ENCODE assay signal across 25 cellular contexts in the genomic region with DNA sequence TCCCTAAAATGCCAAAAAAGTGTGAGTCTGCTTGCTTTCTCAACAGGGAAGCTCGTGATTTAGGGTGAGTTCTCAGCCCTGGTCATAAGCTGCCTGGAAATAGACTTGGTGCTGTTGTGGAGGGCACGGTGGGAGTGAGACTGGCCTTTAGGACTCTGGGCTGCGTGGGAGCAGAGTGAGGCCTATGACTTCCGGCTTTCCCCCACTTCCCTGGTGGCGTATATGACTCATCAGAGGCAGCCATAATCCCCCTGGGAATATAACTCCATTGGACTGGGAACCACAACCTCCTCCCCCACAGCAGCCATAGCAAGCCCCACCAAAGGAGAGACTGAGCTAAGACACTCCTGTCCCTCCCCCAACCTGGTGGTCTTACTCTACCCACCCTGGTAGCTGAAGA.
"Had no signal": no experiment of that assay in that cellular context is flagged by ENCODE, and none has a peak within 500 bp of the region (broad histone marks: within the 10 kb centered on the region; RNA-seq: fewer than 3 reads in every experiment).

No MANE protein-coding gene starts in this region.

- H3K27me3 Mint-ChIP-seq: dendritic cell treated with granulocyte-macrophage colony-stimulating factor and Interleukin-4, amounts not matched to agents 40 ng/mL and 50 ng/mL, for 4 days had no signal

- H3K4me1 ChIP-seq: pancreas, psoas muscle, right atrium auricular region had no signal

- H3K27ac Mint-ChIP-seq: activated CD4-positive, alpha-beta memory T cell treated with anti-CD3 and anti-CD28 coated beads for 36 hours; activated naive CD4-positive, alpha-beta T cell treated with anti-CD3 and anti-CD28 coated beads for 36 hours; activated naive CD8-positive, alpha-beta T cell treated with anti-CD3 and anti-CD28 coated beads, Interleukin-2, amount 10 ng/mL, durations not matched to agents 7 days and 5 days; brain; dendritic cell treated with granulocyte-macrophage colony-stimulating factor and Interleukin-4, amounts not matched to agents 40 ng/mL and 50 ng/mL, for 4 days; natural killer cell; T-helper 17 cell had no signal

- H3K4me3 Mint-ChIP-seq: activated CD4-positive, alpha-beta memory T cell treated with anti-CD3 and anti-CD28 coated beads for 36 hours; activated naive CD4-positive, alpha-beta T cell treated with anti-CD3 and anti-CD28 coated beads for 36 hours; activated naive CD8-positive, alpha-beta T cell treated with anti-CD3 and anti-CD28 coated beads, Interleukin-2, amount 10 ng/mL, durations not matched to agents 7 days and 5 days; brain; dendritic cell treated with granulocyte-macrophage colony-stimulating factor and Interleukin-4, amounts not matched to agents 40 ng/mL and 50 ng/mL, for 4 days; natural killer cell; T-helper 17 cell had no signal

- H3K27me3 ChIP-seq: neutrophil, pancreas, right atrium auricular region had no signal

- H3K36me3 ChIP-seq: neutrophil had no signal

- H3K4me3 ChIP-seq: pancreas, psoas muscle, right atrium auricular region had no signal

- H3K36me3 Mint-ChIP-seq: activated CD4-positive, alpha-beta memory T cell treated with anti-CD3 and anti-CD28 coated beads for 36 hours; activated naive CD8-positive, alpha-beta T cell treated with anti-CD3 and anti-CD28 coated beads, Interleukin-2, amount 10 ng/mL, durations not matched to agents 7 days and 5 days; natural killer cell had no signal

- H3K9me3 Mint-ChIP-seq: activated CD4-positive, alpha-beta memory T cell treated with anti-CD3 and anti-CD28 coated beads for 36 hours; activated naive CD8-positive, alpha-beta T cell treated with anti-CD3 and anti-CD28 coated beads, Interleukin-2, amount 10 ng/mL, durations not matched to agents 7 days and 5 days had no signal

- H3K9me3 ChIP-seq: neutrophil, pancreas, right atrium auricular region had no signal

- DNase-seq: activated CD4-positive, alpha-beta memory T cell treated with anti-CD3 and anti-CD28 coated beads for 36 hours; activated CD4-positive, alpha-beta T cell treated with anti-CD3 and anti-CD28 coated beads for 48 hours; activated CD4-positive, CD25-positive, alpha-beta regulatory T cell; activated naive CD4-positive, alpha-beta T cell treated with anti-CD3 and anti-CD28 coated beads for 36 hours; activated naive CD8-positive, alpha-beta T cell treated with anti-CD3 and anti-CD28 coated beads, Interleukin-2, amount 10 ng/mL, durations not matched to agents 7 days and 5 days; activated T-cell treated with anti-CD3 and anti-CD28 coated beads, Interleukin-2, amount 50 U/mL, for 48 hours; caudate nucleus; effector CD4-positive, alpha-beta T cell; erythroblast; foreskin melanocyte; glutamatergic neuron; hypothalamus; left ventricle myocardium superior; mammary epithelial cell; midbrain; natural killer cell; pancreas; psoas muscle; stimulated activated CD4-positive, alpha-beta T cell treated with anti-CD3 and anti-CD28 coated beads, Interleukin-4, amount 100 ng/mL, for 24 hours; stimulated activated naive CD4-positive, alpha-beta T cell treated with Interleukin-2 at 50 U/mL for 16 hours; T-helper 17 cell had no signal

- H3K27ac ChIP-seq: neutrophil, pancreas, psoas muscle, right atrium auricular region had no signal

- H3K4me1 Mint-ChIP-seq: activated naive CD8-positive, alpha-beta T cell treated with anti-CD3 and anti-CD28 coated beads, Interleukin-2, amount 10 ng/mL, durations not matched to agents 7 days and 5 days; brain; natural killer cell; T-helper 17 cell had no signal
